ENCODE assay signal across 23 cellular contexts in the genomic region with DNA sequence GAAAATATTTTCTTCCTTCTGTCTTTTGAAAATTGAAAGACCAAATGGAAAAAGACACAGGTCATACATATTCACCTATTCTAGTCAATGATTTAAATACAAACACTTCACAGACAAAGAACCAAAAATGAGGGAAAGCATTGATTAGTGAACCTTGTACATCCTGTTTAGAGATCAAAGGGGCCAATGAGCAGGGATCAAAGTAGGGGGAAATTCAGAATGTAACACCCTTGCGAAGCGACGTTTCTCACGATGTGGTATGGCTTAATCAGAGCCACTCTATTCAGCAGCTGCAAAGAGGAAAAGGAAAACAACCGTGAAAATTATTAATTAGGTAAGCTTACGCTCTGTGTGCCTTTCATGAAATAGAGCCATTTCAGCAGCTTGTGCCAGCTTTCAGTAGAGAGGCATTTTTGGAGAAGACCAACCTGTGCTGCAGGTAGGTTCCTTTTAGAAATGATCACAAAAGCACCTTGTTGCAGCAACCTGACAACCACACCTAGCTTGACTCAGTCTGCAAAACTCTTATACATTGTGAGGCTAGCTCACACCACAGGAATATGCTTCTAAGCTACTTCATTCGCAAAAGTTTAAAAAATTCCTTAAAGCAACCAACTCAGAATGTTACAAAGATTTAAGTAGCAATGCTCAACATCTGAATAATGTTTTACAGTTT.
DNase-seq lines count a peak whose midpoint lies in the region; ATAC-seq and TF ChIP-seq lines count a peak whose summit lies in the region.
"Had no signal": no experiment of that assay in that cellular context is flagged by ENCODE, and none has a peak within 500 bp of the region (broad histone marks: within the 10 kb centered on the region; RNA-seq: fewer than 3 reads in every experiment).

No MANE protein-coding gene starts in this region.

- H3K27ac Mint-ChIP-seq in progenitor cell of endocrine pancreas: peak overlapping the region; percentile 41
- H3K27ac Mint-ChIP-seq: CD4-positive, alpha-beta T cell had no signal

- H3K9me2 ChIP-seq in PC-9 (ENCODE audit: insufficient read depth): no peaks in the 10 kb centered on the region

- H3K27me3 ChIP-seq in BLaER1 treated with 17β-estradiol and CSF1 and Interleukin-3, amounts not matched to agents 10 nM and 100 nM: no peaks in the 10 kb centered on the region
- H3K27me3 ChIP-seq in PC-9 (ENCODE audit: insufficient read depth, low read depth): no peaks in the 10 kb centered on the region
- no peaks in the 10 kb centered on the region for H3K27me3 ChIP-seq in effector memory CD4-positive, alpha-beta T cell (replicated peaks; ENCODE audit: control insufficient read depth, insufficient read depth, low read length, poor library complexity, severe bottlenecking)
- H3K27me3 ChIP-seq: BE2C had no signal

- no peaks in the 10 kb centered on the region for H3K4me1 Mint-ChIP-seq in progenitor cell of endocrine pancreas (ENCODE audit: low read depth)

- H3K27me3 Mint-ChIP-seq in progenitor cell of endocrine pancreas: no peaks in the 10 kb centered on the region
- H3K27me3 Mint-ChIP-seq: CD4-positive, alpha-beta T cell had no signal

- ATAC-seq in esophagus mucosa: peak; percentile 93
- ATAC-seq in GM18498 (IDR thresholded peaks at IDR 0.05; ENCODE audit: unreplicated experiment): no peak
- ATAC-seq: A549 had no signal

- TF ChIP-seq CTCF in PC-9 (conservative IDR thresholded peaks at IDR 0.05): no peak
- no peak for TF ChIP-seq CTCF in progenitor cell of endocrine pancreas (IDR thresholded peaks at IDR 0.05; ENCODE audit: unreplicated experiment)
- no peak for TF ChIP-seq CTCF in GM10266 (IDR thresholded peaks at IDR 0.05; ENCODE audit: control insufficient read depth, insufficient read depth, low read depth, missing control alignments)

- no peak overlapping the region for H3K27ac ChIP-seq in BLaER1 treated with 17β-estradiol and CSF1 and Interleukin-3, amounts not matched to agents 10 nM and 100 nM
- H3K27ac ChIP-seq in PC-9: no peak overlapping the region
- H3K27ac ChIP-seq in effector memory CD4-positive, alpha-beta T cell (ENCODE audit: insufficient read depth, low read length, poor library complexity, severe bottlenecking): no peak overlapping the region
- H3K27ac ChIP-seq: A549, KMS-11 had no signal

- peaks cover 0 to 27% (median 18%) of the 10 kb centered on the region in 10 experiments; a peak in 13 of 20 replicates for H3K4me1 ChIP-seq in BLaER1 treated with 17β-estradiol and CSF1 and Interleukin-3, amounts not matched to agents 10 nM and 100 nM
- H3K4me1 ChIP-seq in PC-9 (replicated peaks; ENCODE audit: insufficient read depth): peaks cover 10% of the 10 kb centered on the region
- H3K4me1 ChIP-seq in effector memory CD4-positive, alpha-beta T cell (ENCODE audit: control insufficient read depth, insufficient read depth, low read length, poor library complexity, severe bottlenecking): no peaks in the 10 kb centered on the region
- H3K4me1 ChIP-seq: A549, BE2C had no signal

- POLR2A ChIA-PET in PC-9 (lab: Charles Lee; ENCODE audit: unreplicated experiment): interaction anchor here (1.1 kb wide), 1 partner anchor 78 kb away, joined by 7 read pairs; a partner anchor contains a TSS

- BruUV-seq in PC-9 (replicated peaks; lab: Mats Ljungman, UMichigan): no TSS peak

- H4K20me1 ChIP-seq in BLaER1 treated with 17β-estradiol and CSF1 and Interleukin-3, amounts not matched to agents 10 nM and 100 nM: no peaks in the 10 kb centered on the region
- no peaks in the 10 kb centered on the region for H4K20me1 ChIP-seq in PC-9 (ENCODE audit: insufficient read depth)

- DNase-seq in PC-9 (peak in 1 of 2 experiments; percentile 15), progenitor cell of endocrine pancreas (ENCODE audit: low spot score, unreplicated experiment) (no peak), GM10266 (ENCODE audit: extremely low spot score) (no peak)
- no peak for DNase-seq in effector memory CD4-positive, alpha-beta T cell
- DNase-seq: BE2C; CD4-positive, alpha-beta T cell; COR-L47; DND-41; GOT3; HCEC 1CT; IMR-90; NCI-H1105; NCI-H146; NCI-H2029; NCI-H226; NCI-H524; NCI-H82; Right ventricle myocardium superior had no signal

- H3K36me3 Mint-ChIP-seq in progenitor cell of endocrine pancreas (ENCODE audit: insufficient read depth): no peaks in the 10 kb centered on the region

- CTCF ChIA-PET in PC-9 (lab: Charles Lee): no interaction called here

- H2AFZ ChIP-seq in PC-9: 0 out of 2 replicates have a peak overlapping the region, but pooled peaks have one; percentile 36

- H3K9me3 ChIP-seq in BLaER1 treated with 17β-estradiol and CSF1 and Interleukin-3, amounts not matched to agents 10 nM and 100 nM (replicated peaks in 1 of 11): peaks cover 0 to 9% (median 0%) of the 10 kb centered on the region in 11 experiments; a peak in 3 of 22 replicates
- H3K9me3 ChIP-seq in PC-9 (ENCODE audit: insufficient read depth, low read depth): peaks cover 6% of the 10 kb centered on the region; the same call in 1 of the 2 replicates
- no peaks in the 10 kb centered on the region for H3K9me3 ChIP-seq in effector memory CD4-positive, alpha-beta T cell (ENCODE audit: control insufficient read depth, low read length)
- H3K9me3 ChIP-seq: A549, BE2C had no signal

- no peak overlapping the region for H3K9ac ChIP-seq in BLaER1 treated with 17β-estradiol and CSF1 and Interleukin-3, amounts not matched to agents 10 nM and 100 nM
- H3K9ac ChIP-seq: KMS-11 had no signal

- no peaks in the 10 kb centered on the region for H3K9me3 Mint-ChIP-seq in progenitor cell of endocrine pancreas (ENCODE audit: low read depth)

- peak overlapping the region in 8 of 11 experiments; percentile 18 to 57 (median 44); a peak in 13 of 22 replicates for H3K4me2 ChIP-seq in BLaER1 treated with 17β-estradiol and CSF1 and Interleukin-3, amounts not matched to agents 10 nM and 100 nM
- no peak overlapping the region for H3K4me2 ChIP-seq in PC-9
- H3K4me2 ChIP-seq: A549, KMS-11 had no signal

- no peak overlapping the region for H3K4me3 Mint-ChIP-seq in progenitor cell of endocrine pancreas (ENCODE audit: low read depth)
- H3K4me3 Mint-ChIP-seq: CD4-positive, alpha-beta T cell had no signal

- H3K4me3 ChIP-seq in BLaER1 treated with 17β-estradiol and CSF1 and Interleukin-3, amounts not matched to agents 10 nM and 100 nM: no peak overlapping the region
- H3K4me3 ChIP-seq in PC-9: no peak overlapping the region
- H3K4me3 ChIP-seq in effector memory CD4-positive, alpha-beta T cell (ENCODE audit: insufficient read depth, low read depth, low read length, poor library complexity, severe bottlenecking): no peak overlapping the region
- H3K4me3 ChIP-seq: A549 had no signal

- H3K36me3 ChIP-seq in BLaER1 treated with 17β-estradiol and CSF1 and Interleukin-3, amounts not matched to agents 10 nM and 100 nM: no peaks in the 10 kb centered on the region
- no peaks in the 10 kb centered on the region for H3K36me3 ChIP-seq in PC-9 (ENCODE audit: low read depth)
- no peaks in the 10 kb centered on the region for H3K36me3 ChIP-seq in effector memory CD4-positive, alpha-beta T cell (ENCODE audit: control insufficient read depth, insufficient read depth, low read length)
- H3K36me3 ChIP-seq: BE2C had no signal

- intact Hi-C loops in PC-9 (cut with micrococcal nuclease; ENCODE audit: unreplicated experiment): no loop called here

- no peaks in the 10 kb centered on the region for H3K79me2 ChIP-seq in PC-9 (ENCODE audit: low read depth)

- peaks cover 10% of the 10 kb centered on the region for H3F3A ChIP-seq in PC-9 (ENCODE audit: insufficient read depth, low read depth)
